In the genomic region with DNA sequence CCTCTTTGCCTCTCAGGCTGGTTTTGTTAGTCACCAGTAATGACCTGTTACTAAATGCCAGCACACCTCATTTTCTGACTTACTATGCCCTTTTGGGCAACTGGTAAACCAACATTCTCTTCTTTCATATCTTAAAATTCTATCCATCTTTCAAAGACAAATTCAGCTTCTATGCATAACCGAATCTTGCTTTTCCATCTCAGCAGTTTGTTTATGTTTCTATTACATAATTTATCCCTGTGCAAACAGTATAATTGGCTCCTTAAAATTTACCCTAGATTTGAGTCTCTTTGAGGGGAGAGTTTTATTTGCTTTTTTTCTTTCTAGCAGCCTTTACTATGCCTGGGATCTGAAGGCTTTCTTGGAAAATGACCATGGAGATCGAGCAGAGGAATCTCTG, we compare ENCODE assay signal across 26 cellular contexts.
"Had no signal": no experiment of that assay in that cellular context is flagged by ENCODE, and none has a peak within 500 bp of the region (broad histone marks: within the 10 kb centered on the region; RNA-seq: fewer than 3 reads in every experiment).

No MANE protein-coding gene starts in this region.

- H3K9me3 ChIP-seq: colonic mucosa, esophagus muscularis mucosa, esophagus squamous epithelium, gastrocnemius medialis, gastroesophageal sphincter, heart right ventricle had no signal

- H3K36me3 ChIP-seq: colonic mucosa, esophagus muscularis mucosa, esophagus squamous epithelium, gastrocnemius medialis, gastroesophageal sphincter, heart left ventricle, heart right ventricle had no signal

- H2AFZ ChIP-seq: hepatocyte had no signal

- H3K4me3 Mint-ChIP-seq: dendritic cell treated with granulocyte-macrophage colony-stimulating factor and Interleukin-4, amounts not matched to agents 40 ng/mL and 50 ng/mL, for 4 days; effector memory CD8-positive, alpha-beta T cell; endodermal cell had no signal

- H3K4me1 ChIP-seq: esophagus squamous epithelium, foreskin keratinocyte, gastrocnemius medialis had no signal

- ATAC-seq: effector memory CD8-positive, alpha-beta T cell; esophagus mucosa; foreskin keratinocyte; gastrocnemius medialis; gastroesophageal sphincter; heart left ventricle; heart right ventricle had no signal

- H3K4me3 ChIP-seq: colonic mucosa, coronary artery, dorsolateral prefrontal cortex, esophagus muscularis mucosa, esophagus squamous epithelium, gastrocnemius medialis, gastroesophageal sphincter, heart left ventricle, heart right ventricle, hepatocyte had no signal

- H3K27me3 ChIP-seq: colonic mucosa, esophagus muscularis mucosa, esophagus squamous epithelium, gastroesophageal sphincter, heart right ventricle, hepatocyte had no signal

- DNase-seq: colonic mucosa; cortex of kidney; dermis blood vessel endothelial cell; dorsolateral prefrontal cortex; effector CD4-positive, alpha-beta T cell; effector CD8-positive, alpha-beta T cell; effector memory CD4-positive, alpha-beta T cell; effector memory CD8-positive, alpha-beta T cell; endodermal cell; erythroblast; esophagus squamous epithelium; foreskin fibroblast; foreskin keratinocyte; foreskin melanocyte; gastrocnemius medialis; glutamatergic neuron; head of caudate nucleus; heart left ventricle; heart right ventricle had no signal

- H3K9me3 Mint-ChIP-seq: effector memory CD8-positive, alpha-beta T cell; endodermal cell had no signal

- H3K27ac ChIP-seq: colonic mucosa, coronary artery, dorsolateral prefrontal cortex, epithelial cell of prostate, esophagus muscularis mucosa, esophagus squamous epithelium, foreskin keratinocyte, gastrocnemius medialis, gastroesophageal sphincter, heart left ventricle, heart right ventricle, hepatocyte had no signal

- H3K4me2 ChIP-seq: hepatocyte had no signal

- H3K79me2 ChIP-seq: hepatocyte had no signal

- H3K27ac Mint-ChIP-seq: dendritic cell treated with granulocyte-macrophage colony-stimulating factor and Interleukin-4, amounts not matched to agents 40 ng/mL and 50 ng/mL, for 4 days; effector memory CD8-positive, alpha-beta T cell; endodermal cell had no signal
